ENCODE assay signal across 8 cellular contexts in genomic region chr22:37563153-37564081, GRCh38. TPM values are rescaled to one million over a fixed set of nuclear protein-coding genes. Genes with fewer than 3 reads are reported as not detected.
DNase-seq lines count a peak whose midpoint lies in the region; ATAC-seq and TF ChIP-seq lines count a peak whose summit lies in the region.

No MANE protein-coding gene starts in this region.

- no peaks in the 10 kb centered on the region for H3K27me3 ChIP-seq in smooth muscle cell (ENCODE audit: low read depth)

- H3K27ac ChIP-seq in smooth muscle cell (ENCODE audit: low read depth): peak overlapping the region; percentile 90

- no peaks in the 10 kb centered on the region for H3K9me3 Mint-ChIP-seq in activated T-cell treated with anti-CD3 and anti-CD28 coated beads, Interleukin-2, amount 50 U/mL, for 24 hours

- in situ Hi-C loops in astrocyte of the cerebellum (cut with HindIII; ENCODE audit: low sequenced_read_pairs): loop anchor here (10.0 kb wide), 1 partner anchor 239 kb away; no protein-coding TSS in a partner anchor

- no peaks in the 10 kb centered on the region for H3K9me3 ChIP-seq in smooth muscle cell (replicated peaks; ENCODE audit: low read depth)

- DNase-seq in HCEC 1CT (peak; percentile 89), astrocyte of the cerebellum (ENCODE audit: low read depth) (peak; percentile 83), iris pigment epithelial cell (ENCODE audit: low read depth) (peak; percentile 99), smooth muscle cell (lab: John Stamatoyannopoulos, UW; ENCODE audit: unreplicated experiment) (peak; percentile 33), T-helper 1 cell (no peak)
- no peak for DNase-seq in activated CD8-positive, alpha-beta memory T cell treated with anti-CD3 and anti-CD28 coated beads, Interleukin-2, amount 50 U/mL, for 48 hours
- DNase-seq in activated T-cell treated with anti-CD3 and anti-CD28 coated beads, Interleukin-2, amount 50 U/mL, for 24 hours: no peak

- H3K27ac Mint-ChIP-seq in activated T-cell treated with anti-CD3 and anti-CD28 coated beads, Interleukin-2, amount 50 U/mL, for 24 hours: no peak overlapping the region

- no peak for TF ChIP-seq CTCF in astrocyte of the cerebellum (IDR thresholded peaks at IDR 0.05; ENCODE audit: low read depth, low read length, missing control alignments)
- no peak for TF ChIP-seq CTCF in smooth muscle cell (IDR thresholded peaks at IDR 0.05; ENCODE audit: borderline replicate concordance, insufficient read depth, poor library complexity, severe bottlenecking)

- no peaks in the 10 kb centered on the region for H3K36me3 ChIP-seq in smooth muscle cell (ENCODE audit: low read depth)

- H3K4me3 Mint-ChIP-seq in activated T-cell treated with anti-CD3 and anti-CD28 coated beads, Interleukin-2, amount 50 U/mL, for 24 hours: no peak overlapping the region

- H3K27me3 Mint-ChIP-seq in activated T-cell treated with anti-CD3 and anti-CD28 coated beads, Interleukin-2, amount 50 U/mL, for 24 hours: peaks cover 50% of the 10 kb centered on the region

- H3F3A ChIP-seq in smooth muscle cell (ENCODE audit: low read depth): peaks cover 29% of the 10 kb centered on the region

- peaks cover 23% of the 10 kb centered on the region for H3K4me1 ChIP-seq in smooth muscle cell (ENCODE audit: low read depth)

- no peak for ATAC-seq in HG02981 (IDR thresholded peaks at IDR 0.05; ENCODE audit: unreplicated experiment)

- H3K4me1 Mint-ChIP-seq in activated T-cell treated with anti-CD3 and anti-CD28 coated beads, Interleukin-2, amount 50 U/mL, for 24 hours (ENCODE audit: low read depth): peaks cover 38% of the 10 kb centered on the region

- peaks cover 71% of the 10 kb centered on the region for H4K20me1 ChIP-seq in smooth muscle cell (ENCODE audit: low read depth)

- H3K9ac ChIP-seq in smooth muscle cell (ENCODE audit: low read depth): peak overlapping the region; percentile 66

- 30% methylated on average over 14 of the region's 14 CpGs for WGBS in smooth muscle cell (ENCODE audit: low lambda C conversion rate)

- no peak overlapping the region for H2AFZ ChIP-seq in smooth muscle cell (ENCODE audit: low read depth)

- no peaks in the 10 kb centered on the region for H3K36me3 Mint-ChIP-seq in activated T-cell treated with anti-CD3 and anti-CD28 coated beads, Interleukin-2, amount 50 U/mL, for 24 hours (ENCODE audit: low read depth)

- H3K4me3 ChIP-seq in astrocyte of the cerebellum (ENCODE audit: low read depth, low read length): peak overlapping the region; percentile 90
- no peak overlapping the region for H3K4me3 ChIP-seq in smooth muscle cell

- H3K4me2 ChIP-seq in smooth muscle cell: peak overlapping the region; percentile 95

- H3K79me2 ChIP-seq in smooth muscle cell (ENCODE audit: low read depth): peaks cover 72% of the 10 kb centered on the region

RNA-seq across cellular contexts. Expression of gene CDC42EP1, which starts 3.1 kb away (rescaled TPM):
- total RNA-seq in smooth muscle cell: 14.0 and 19.1 TPM in 2 replicates
- polyA plus RNA-seq in smooth muscle cell: 89.6 and 94.9 TPM in 2 replicates

RNA-seq across cellular contexts. Expression of gene LGALS2, which starts 16.5 kb away (rescaled TPM):
- not detected in 2 replicates for total RNA-seq in smooth muscle cell
- polyA plus RNA-seq in smooth muscle cell: 0.48 and 1.1 TPM in 2 replicates

RNA-seq across cellular contexts. Expression of gene CARD10, which starts 44.2 kb away (rescaled TPM):
- 3.7 and 6.0 TPM in 2 replicates for total RNA-seq in smooth muscle cell
- polyA plus RNA-seq in smooth muscle cell: 2.3 and 5.4 TPM in 2 replicates

RNA-seq across cellular contexts. Expression of gene GGA1, which starts 45.2 kb away (rescaled TPM):
- 15.6 and 27.3 TPM in 2 replicates for total RNA-seq in smooth muscle cell
- polyA plus RNA-seq in smooth muscle cell: 44.0 and 59.6 TPM in 2 replicates

Comparison
In these comparisons a context has a peak if more than half of its experiments do, and no peak if none do; other contexts are left out.
1. DNase-seq: peak in HCEC 1CT (single experiment), astrocyte of the cerebellum (single experiment), iris pigment epithelial cell (single experiment) and smooth muscle cell (single experiment); none in activated CD8-positive, alpha-beta memory T cell treated with anti-CD3 and anti-CD28 coated beads, Interleukin-2, amount 50 U/mL, for 48 hours (single experiment), T-helper 1 cell (0 of 5) and activated T-cell treated with anti-CD3 and anti-CD28 coated beads, Interleukin-2, amount 50 U/mL, for 24 hours (single experiment).